ENCODE assay signal across 22 cellular contexts in genomic region chr6:56790424-56790823, GRCh38.
A peak's percentile ranks its signal among the peaks of the same experiment; 100 is the strongest.
DNase-seq lines count a peak whose midpoint lies in the region; ATAC-seq, FAIRE-seq and TF ChIP-seq lines count a peak whose summit lies in the region.
"Had no signal": no experiment of that assay in that cellular context is flagged by ENCODE, and none has a peak within 500 bp of the region (broad histone marks: within the 10 kb centered on the region; RNA-seq: fewer than 3 reads in every experiment).

No MANE protein-coding gene starts in this region.

- no peak overlapping the region for H3K27ac Mint-ChIP-seq in activated T-helper 2 cell treated with anti-CD3 and anti-CD28 coated beads, Interferon-gamma antibody, Interleukin-2, Interleukin-4, amounts not matched to agents 10 μg/mL and 5 μg/mL and 100 μg/mL, durations not matched to agents 14 hours and 24 hours and 36 hours
- H3K27ac Mint-ChIP-seq: CD4-positive, alpha-beta T cell; type B pancreatic cell had no signal

- no peak for TF ChIP-seq POLR2A in H54 (IDR thresholded peaks at IDR 0.05; ENCODE audit: low read depth, low read length)

- H3K9me2 ChIP-seq in PC-3 (replicated peaks; ENCODE audit: low read length), result no peaks in the 10 kb centered on the region

- peak; percentile 38 for FAIRE-seq in GM18507 (lab: Jason Lieb, UNC)
- peak; percentile 43 for FAIRE-seq in H54 (lab: Jason Lieb, UNC)
- FAIRE-seq in keratinocyte (lab: Jason Lieb, UNC), result no peak
- FAIRE-seq: RCC 7860 had no signal

- CTCF ChIA-PET in PC-3 (lab: Charles Lee), result no interaction called here

- H3K36me3 ChIP-seq in PC-3 (ENCODE audit: low read depth, low read length), result no peaks in the 10 kb centered on the region
- H3K36me3 ChIP-seq in keratinocyte (ENCODE audit: control insufficient read depth in 2 of 2, extremely low read depth in 1 of 2, insufficient read depth in 2 of 2, low read length in 2 of 2), result no peaks in the 10 kb centered on the region
- H3K36me3 ChIP-seq: ovary, sigmoid colon had no signal

- H3K27ac ChIP-seq in PC-3 (ENCODE audit: low read length), result 0 out of 2 replicates have a peak overlapping the region, but pooled peaks have one; percentile 55
- H3K27ac ChIP-seq in keratinocyte (ENCODE audit: control insufficient read depth, insufficient read depth, low read length), result peak overlapping the region; percentile 63
- H3K27ac ChIP-seq: esophagus muscularis mucosa, ovary, sigmoid colon had no signal

- TF ChIP-seq CTCF in PC-3 (conservative IDR thresholded peaks at IDR 0.05; ENCODE audit: low read depth, low read length) (no peak), keratinocyte (optimal IDR thresholded peaks at IDR 0.05 in 1 of 3, IDR thresholded peaks at IDR 0.05 in 1 of 3, conservative IDR thresholded peaks at IDR 0.05 in 1 of 3; ENCODE audit: extremely low read depth in 1 of 3, insufficient read depth in 2 of 3, low read length in 3 of 3) (no peak)

- H2AFZ ChIP-seq in PC-3 (ENCODE audit: low read length), result no peak overlapping the region
- peak overlapping the region; percentile 27 for H2AFZ ChIP-seq in keratinocyte (ENCODE audit: control insufficient read depth, low read length)

- no peak overlapping the region for H3K4me3 Mint-ChIP-seq in activated T-helper 2 cell treated with anti-CD3 and anti-CD28 coated beads, Interferon-gamma antibody, Interleukin-2, Interleukin-4, amounts not matched to agents 10 μg/mL and 5 μg/mL and 100 μg/mL, durations not matched to agents 14 hours and 24 hours and 36 hours (ENCODE audit: low read depth)
- H3K4me3 Mint-ChIP-seq: CD4-positive, alpha-beta T cell; type B pancreatic cell had no signal

- H3K36me3 Mint-ChIP-seq in activated T-helper 2 cell treated with anti-CD3 and anti-CD28 coated beads, Interferon-gamma antibody, Interleukin-2, Interleukin-4, amounts not matched to agents 10 μg/mL and 5 μg/mL and 100 μg/mL, durations not matched to agents 14 hours and 24 hours and 36 hours (ENCODE audit: low read depth), result no peaks in the 10 kb centered on the region

- H3K9ac ChIP-seq in PC-3 (ENCODE audit: low read length) (no peak overlapping the region), keratinocyte (ENCODE audit: control insufficient read depth, extremely low read depth, insufficient read depth, low read length) (peak overlapping the region; percentile 19)

- peaks cover 6% of the 10 kb centered on the region; the same call in 1 of the 2 replicates for H3K4me1 ChIP-seq in PC-3 (ENCODE audit: insufficient read depth, low read length)
- peaks cover 20% of the 10 kb centered on the region for H3K4me1 ChIP-seq in keratinocyte (ENCODE audit: control insufficient read depth, extremely low read depth, insufficient read depth, low read length)

- no peaks in the 10 kb centered on the region for H3K9me1 ChIP-seq in keratinocyte (ENCODE audit: control insufficient read depth, extremely low read depth, insufficient read depth, low read length)

- H3K27me3 Mint-ChIP-seq in activated T-helper 2 cell treated with anti-CD3 and anti-CD28 coated beads, Interferon-gamma antibody, Interleukin-2, Interleukin-4, amounts not matched to agents 10 μg/mL and 5 μg/mL and 100 μg/mL, durations not matched to agents 14 hours and 24 hours and 36 hours (ENCODE audit: low read depth), result peaks cover 8% of the 10 kb centered on the region
- H3K27me3 Mint-ChIP-seq: type B pancreatic cell had no signal

- no peak overlapping the region for H3K4me3 ChIP-seq in PC-3 (ENCODE audit: low read length)
- no peak overlapping the region for H3K4me3 ChIP-seq in keratinocyte (ENCODE audit: control insufficient read depth in 2 of 3, extremely low read depth in 1 of 3, insufficient read depth in 2 of 3, low read depth in 1 of 3, low read length in 3 of 3)
- H3K4me3 ChIP-seq: esophagus muscularis mucosa, lung, ovary, sigmoid colon had no signal

- no peak overlapping the region for H3K4me2 ChIP-seq in PC-3 (ENCODE audit: low read length)
- no peak overlapping the region for H3K4me2 ChIP-seq in keratinocyte (ENCODE audit: control insufficient read depth, extremely low read depth, insufficient read depth, low read depth, low read length)

- H3F3A ChIP-seq in PC-3 (ENCODE audit: low read length, unreplicated experiment), result no peaks in the 10 kb centered on the region

- POLR2A ChIA-PET in PC-3 (lab: Charles Lee; ENCODE audit: unreplicated experiment), result no interaction called here

- H3K9me3 Mint-ChIP-seq in activated T-helper 2 cell treated with anti-CD3 and anti-CD28 coated beads, Interferon-gamma antibody, Interleukin-2, Interleukin-4, amounts not matched to agents 10 μg/mL and 5 μg/mL and 100 μg/mL, durations not matched to agents 14 hours and 24 hours and 36 hours, result peaks cover 4% of the 10 kb centered on the region
- H3K9me3 Mint-ChIP-seq: type B pancreatic cell had no signal

- dilution Hi-C loops in keratinocyte (cut with MboI; ENCODE audit: extremely low pct_ligation_motif_present, low sequenced_read_pairs), result no loop called here

- H3K4me1 Mint-ChIP-seq in activated T-helper 2 cell treated with anti-CD3 and anti-CD28 coated beads, Interferon-gamma antibody, Interleukin-2, Interleukin-4, amounts not matched to agents 10 μg/mL and 5 μg/mL and 100 μg/mL, durations not matched to agents 14 hours and 24 hours and 36 hours (ENCODE audit: low read depth), result no peaks in the 10 kb centered on the region

- H4K20me1 ChIP-seq in PC-3 (ENCODE audit: low read length), result no peaks in the 10 kb centered on the region
- H4K20me1 ChIP-seq in keratinocyte (ENCODE audit: control insufficient read depth, extremely low read depth, insufficient read depth, low read length), result no peaks in the 10 kb centered on the region

- ATAC-seq in PC-3 (peak; percentile 38), GM18498 (IDR thresholded peaks at IDR 0.05; ENCODE audit: unreplicated experiment) (no peak)
- ATAC-seq: stimulated activated naive CD8-positive, alpha-beta T cell treated with anti-CD3 and anti-CD28 coated beads, Interleukin-15, Interleukin-2, amounts not matched to agents 100 U/mL and 50 U/mL, for 24 hours had no signal

- no peak for DNase-seq in GM18507 (ENCODE audit: extremely low spot score, insufficient read length, low read depth)
- DNase-seq in H54 (ENCODE audit: insufficient read length, low spot score), result no peak
- DNase-seq in PC-3, result no peak
- DNase-seq in keratinocyte (ENCODE audit: low read depth, low spot score), result no peak
- DNase-seq in HuH-7 (ENCODE audit: low spot score), result no peak
- no peak for DNase-seq in activated T-helper 2 cell treated with anti-CD3 and anti-CD28 coated beads, Interferon-gamma antibody, Interleukin-2, Interleukin-4, amounts not matched to agents 10 μg/mL and 5 μg/mL and 100 μg/mL, durations not matched to agents 14 hours and 24 hours and 36 hours (ENCODE audit: low spot score)
- no peak for DNase-seq in SIG-M5 (lab: John Stamatoyannopoulos, UW)
- DNase-seq: activated CD4-positive, alpha-beta T cell treated with anti-CD3 and anti-CD28 coated beads for 4 hours; activated gamma-delta T cell treated with Interleukin-2 at 50 U/mL for 16 hours; caudate nucleus; CD4-positive, alpha-beta T cell; DMS79; NCI-H1092; NCI-H526 treated with DMSO at 0.1 percent for 48 hours; ovary; sigmoid colon; stimulated activated naive CD8-positive, alpha-beta T cell treated with anti-CD3 and anti-CD28 coated beads, Interleukin-15, Interleukin-2, amounts not matched to agents 100 U/mL and 50 U/mL, for 24 hours had no signal

- BruUV-seq in PC-3 (replicated peaks; lab: Mats Ljungman, UMichigan), result no TSS peak

- peaks cover 21% of the 10 kb centered on the region for H3K79me2 ChIP-seq in PC-3 (ENCODE audit: low read length)
- no peaks in the 10 kb centered on the region for H3K79me2 ChIP-seq in keratinocyte (ENCODE audit: control insufficient read depth, insufficient read depth, low read length)

- intact Hi-C loops in PC-3 (cut with micrococcal nuclease), result no loop called here
- intact Hi-C loops in activated T-helper 2 cell treated with anti-CD3 and anti-CD28 coated beads, Interferon-gamma antibody, Interleukin-2, Interleukin-4, amounts not matched to agents 10 μg/mL and 5 μg/mL and 100 μg/mL, durations not matched to agents 14 hours and 24 hours and 36 hours (cut with micrococcal nuclease), result no loop called here

- H3K27me3 ChIP-seq in PC-3 (ENCODE audit: low read length) (no peaks in the 10 kb centered on the region), keratinocyte (ENCODE audit: control insufficient read depth, extremely low read depth, insufficient read depth, low read length) (no peaks in the 10 kb centered on the region)
- H3K27me3 ChIP-seq: esophagus muscularis mucosa, ovary, sigmoid colon had no signal

- no peaks in the 10 kb centered on the region for H3K9me3 ChIP-seq in PC-3 (ENCODE audit: low read length)
- H3K9me3 ChIP-seq in keratinocyte (ENCODE audit: control insufficient read depth, low read depth, low read length), result no peaks in the 10 kb centered on the region
- H3K9me3 ChIP-seq: esophagus muscularis mucosa, ovary, sigmoid colon had no signal
